ENCODE assay signal across 8 cellular contexts in genomic region chr14:87805315-87805723, GRCh38.
DNase-seq lines count a peak whose midpoint lies in the region; ATAC-seq and TF ChIP-seq lines count a peak whose summit lies in the region.

No MANE protein-coding gene starts in this region.

- no peaks in the 10 kb centered on the region for H3K9me3 ChIP-seq in colonic mucosa

- H3K27ac ChIP-seq in colonic mucosa: no peak overlapping the region

- POLR2A ChIA-PET in BJ (lab: Charles Lee): no interaction called here

- H3K4me3 Mint-ChIP-seq in naive B cell: no peak overlapping the region

- peaks cover 0 to 12% (median 6%) of the 10 kb centered on the region in 3 donors for H3K27me3 Mint-ChIP-seq in naive B cell

- peaks cover 0 to 11% (median 5%) of the 10 kb centered on the region in 7 donors for H3K9me3 Mint-ChIP-seq in naive B cell

- H3K9ac ChIP-seq in colonic mucosa (ENCODE audit: low read depth in 2 of 2, low read length in 2 of 2): no peak overlapping the region

- H3K4me1 ChIP-seq in colonic mucosa: no peaks in the 10 kb centered on the region

- H3K36me3 ChIP-seq in BJ (ENCODE audit: control insufficient read depth, insufficient read depth, low read length) (no peaks in the 10 kb centered on the region), colonic mucosa (no peaks in the 10 kb centered on the region)

- H3K4me3 ChIP-seq in BJ (ENCODE audit: low read depth, low read length) (no peak overlapping the region), colonic mucosa (no peak overlapping the region)

- TF ChIP-seq CTCF in BJ (IDR thresholded peaks at IDR 0.05; ENCODE audit: insufficient read depth, low read depth, low read length) (peak; percentile 64), colonic mucosa (IDR thresholded peaks at IDR 0.05) (no peak)

- no peak for DNase-seq in BJ (ENCODE audit: low read depth)
- DNase-seq in T-helper 2 cell: peak in 4 of 5 experiments; percentile 7 to 37 (median 8)
- peak; percentile 49 for DNase-seq in colonic mucosa
- peak; percentile 0 for DNase-seq in naive B cell
- no peak for DNase-seq in NCI-H128 (lab: John Stamatoyannopoulos, UW; ENCODE audit: unreplicated experiment)

- H3K4me1 Mint-ChIP-seq in naive B cell: no peaks in the 10 kb centered on the region

- H3K36me3 Mint-ChIP-seq in naive B cell: no peaks in the 10 kb centered on the region

- intact Hi-C loops in colonic mucosa (cut with DNase I): no loop called here

- peak; percentile 82 for ATAC-seq in GM18511 (IDR thresholded peaks at IDR 0.05; ENCODE audit: unreplicated experiment)
- ATAC-seq in HG03342 (IDR thresholded peaks at IDR 0.05; ENCODE audit: unreplicated experiment): peak; percentile 76
- no peak for ATAC-seq in naive B cell (ENCODE audit: low read depth in 2 of 2)
- ATAC-seq in HG03196 (IDR thresholded peaks at IDR 0.05; ENCODE audit: unreplicated experiment): no peak

- no peak overlapping the region for H3K27ac Mint-ChIP-seq in naive B cell

- H3K27me3 ChIP-seq in BJ (ENCODE audit: control insufficient read depth, insufficient read depth, low read length) (no peaks in the 10 kb centered on the region), colonic mucosa (no peaks in the 10 kb centered on the region)

- CTCF ChIA-PET in BJ (lab: Yijun Ruan, JAX): interaction anchor here (0.6 to 6.8 kb wide), 29 partner anchors 8 to 384 kb away, joined by 3 to 157 read pairs (median 5); no protein-coding TSS in a partner anchor

Comparison
In these comparisons a context has a peak if more than half of its experiments do, and no peak if none do; other contexts are left out.
1. DNase-seq: peak in T-helper 2 cell (4 of 5), colonic mucosa (single experiment) and naive B cell (single experiment); none in BJ (single experiment) and NCI-H128 (single experiment).
2. ATAC-seq: peak in GM18511 (single experiment) and HG03342 (single experiment); none in naive B cell (0 of 2) and HG03196 (single experiment).